Comparison of ENCODE assay signal across 1 cellular context in genomic region chr5:102010644-102011043, GRCh38.
TF ChIP-seq lines count a peak whose summit lies in the region.

No MANE protein-coding gene starts in this region.

TF ChIP-seq in SK-N-SH, 30 proteins besides CTCF, POLR2A, EP300 and RAD21 (continued from another document):
- TF ChIP-seq REST (IDR thresholded peaks at IDR 0.05; ENCODE audit: low read depth, low read length): no peak
- no peak for TF ChIP-seq MEF2A (IDR thresholded peaks at IDR 0.05; ENCODE audit: borderline replicate concordance, low read depth)
